Comparison of ENCODE assay signal across 24 cellular contexts in the genomic region with DNA sequence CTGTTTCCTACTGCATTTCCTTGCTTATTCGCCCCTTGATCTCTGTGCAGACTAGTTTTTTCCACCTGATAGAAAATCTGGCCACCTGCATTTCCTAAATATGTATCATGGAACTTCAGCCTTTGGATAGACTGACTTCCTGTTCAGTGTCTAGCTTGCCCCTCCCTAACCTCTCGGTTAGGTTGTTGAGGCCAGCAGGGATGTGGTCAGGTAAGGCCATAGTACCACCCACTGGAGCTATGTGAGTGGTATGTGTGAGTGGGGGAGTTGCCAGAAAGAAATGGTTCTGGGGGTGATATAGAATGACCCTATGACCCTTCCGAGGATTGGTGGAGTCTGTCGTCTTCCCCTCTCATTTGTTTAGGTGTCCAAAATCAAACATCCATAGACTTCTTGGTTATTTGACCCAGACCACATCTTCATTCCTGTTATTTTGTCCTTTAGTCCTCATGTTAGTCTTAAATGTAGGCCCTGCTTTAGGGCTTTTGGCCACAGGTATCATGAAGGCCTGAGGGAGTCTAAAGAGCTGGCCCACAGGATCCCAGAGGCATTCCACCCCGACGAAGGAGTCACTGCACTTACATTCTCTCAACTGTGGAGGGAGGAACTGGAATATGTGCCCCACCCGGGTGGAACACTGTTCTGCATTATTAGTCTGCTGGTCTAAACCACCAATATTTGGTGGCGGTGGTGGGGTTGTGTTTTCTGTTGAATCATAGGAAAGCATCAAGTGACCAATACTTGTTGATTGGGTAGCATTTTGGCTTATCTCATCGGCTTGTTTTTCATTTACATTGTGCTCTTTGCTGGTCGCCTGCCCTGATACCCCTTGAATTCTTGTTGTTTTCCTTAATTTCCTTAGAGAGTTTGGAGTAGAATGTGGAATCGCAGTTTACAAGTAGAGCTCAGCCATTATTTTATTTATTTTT. TPM values are rescaled to one million over a fixed set of nuclear protein-coding genes. Genes with fewer than 3 reads are reported as not detected.
A peak's percentile ranks its signal among the peaks of the same experiment; 100 is the strongest.
DNase-seq lines count a peak whose midpoint lies in the region; ATAC-seq, FAIRE-seq and TF ChIP-seq lines count a peak whose summit lies in the region.
"Had no signal": no experiment of that assay in that cellular context is flagged by ENCODE, and none has a peak within 500 bp of the region (broad histone marks: within the 10 kb centered on the region; RNA-seq: fewer than 3 reads in every experiment).

No MANE protein-coding gene starts in this region.

- H3K4ac ChIP-seq in trophoblast cell (ENCODE audit: low read depth, low read length) = peak overlapping the region; percentile 44

- intact Hi-C loops in activated CD4-positive, alpha-beta T cell treated with anti-CD3 and anti-CD28 coated beads, Interleukin-2, amount 10 ng/mL, durations not matched to agents 24 days and 14 days (cut with micrococcal nuclease) = no loop called here
- intact Hi-C loops in K562 (cut with micrococcal nuclease) = no loop called here
- intact Hi-C loops in ovary (cut with DNase I) = no loop called here

- H3K14ac ChIP-seq in trophoblast cell (ENCODE audit: low read length) = no peak overlapping the region

- TF ChIP-seq EP300 in K562 (IDR thresholded peaks at IDR 0.05; ENCODE audit: low read length) = no peak
- TF ChIP-seq EP300 in ovary (IDR thresholded peaks at IDR 0.05) = no peak

- ATAC-seq in K562 (peak; percentile 44), HG02798 (IDR thresholded peaks at IDR 0.05; ENCODE audit: poor library complexity, unreplicated experiment) (no peak)
- ATAC-seq: PC-3; stimulated activated memory B cell treated with anti-CD40 and anti-IgM and Interleukin-4, amounts not matched to agents 10 μg/mL and 1 μg/mL and 100 μg/mL, for 72 hours had no signal

- no peak for FAIRE-seq in K562 (lab: Jason Lieb, UNC)
- FAIRE-seq: A204.1 had no signal

- TF ChIP-seq POLR2A in K562 (conservative IDR thresholded peaks at IDR 0.05) (no peak), ovary (IDR thresholded peaks at IDR 0.05) (no peak)

- H3K27me3 ChIP-seq in K562 (ENCODE audit: control insufficient read depth in 2 of 2, insufficient read depth in 2 of 2, low read length in 2 of 2) (no peaks in the 10 kb centered on the region), trophoblast cell (ENCODE audit: insufficient read depth, low read length) (no peaks in the 10 kb centered on the region), ovary (no peaks in the 10 kb centered on the region)
- H3K27me3 ChIP-seq: brain microvascular endothelial cell, transverse colon had no signal

- no peak overlapping the region for H3K27ac ChIP-seq in K562 (ENCODE audit: extremely low read depth, low read depth, low read length)
- no peak overlapping the region for H3K27ac ChIP-seq in trophoblast cell (ENCODE audit: low read depth, low read length)
- H3K27ac ChIP-seq in ovary = no peak overlapping the region
- H3K27ac ChIP-seq: brain microvascular endothelial cell, coronary artery, KMS-11, lower lobe of right lung, SK-N-MC, transverse colon had no signal

- H3K79me2 ChIP-seq in K562 (ENCODE audit: control insufficient read depth, insufficient read depth, low read length) = peaks cover 99% of the 10 kb centered on the region
- H3K79me2 ChIP-seq in trophoblast cell (ENCODE audit: control insufficient read depth, insufficient read depth, low read length, poor library complexity) = peaks cover 2% of the 10 kb centered on the region

- H2BK12ac ChIP-seq in trophoblast cell (ENCODE audit: low read length) = no peak overlapping the region

- H3K79me1 ChIP-seq in trophoblast cell (ENCODE audit: low read length) = no peaks in the 10 kb centered on the region

- H3K9me3 Mint-ChIP-seq in activated CD4-positive, alpha-beta T cell treated with anti-CD3 and anti-CD28 coated beads, Interleukin-2, amount 10 ng/mL, durations not matched to agents 24 days and 14 days = no peaks in the 10 kb centered on the region
- H3K9me3 Mint-ChIP-seq: stimulated activated memory B cell treated with anti-CD40 and anti-IgM and Interleukin-4, amounts not matched to agents 10 μg/mL and 1 μg/mL and 100 μg/mL, for 72 hours had no signal

- H3K4me3 ChIP-seq in K562 (no peak overlapping the region), trophoblast cell (ENCODE audit: low read depth, low read length) (no peak overlapping the region), ovary (no peak overlapping the region)
- H3K4me3 ChIP-seq: coronary artery, lower lobe of right lung, SK-N-MC, transverse colon had no signal

- no peak overlapping the region for H4K8ac ChIP-seq in trophoblast cell (ENCODE audit: low read depth, low read length)

- H3K27me3 Mint-ChIP-seq in activated CD4-positive, alpha-beta T cell treated with anti-CD3 and anti-CD28 coated beads, Interleukin-2, amount 10 ng/mL, durations not matched to agents 24 days and 14 days = no peaks in the 10 kb centered on the region
- H3K27me3 Mint-ChIP-seq: stimulated activated memory B cell treated with anti-CD40 and anti-IgM and Interleukin-4, amounts not matched to agents 10 μg/mL and 1 μg/mL and 100 μg/mL, for 72 hours had no signal

- H4K12ac ChIP-seq in trophoblast cell (ENCODE audit: low read depth, low read length) = no peak overlapping the region

- no peak overlapping the region for H3K18ac ChIP-seq in trophoblast cell (ENCODE audit: low read length)

- in situ Hi-C loops in K562 (cut with MboI) = no loop called here

- CTCF ChIA-PET in K562 (lab: Yijun Ruan, JAX; ENCODE audit: low intra/inter-chr PET ratio) = no interaction called here

- TF ChIP-seq CTCF in K562 (IDR thresholded peaks at IDR 0.05 in 2 of 3, conservative IDR thresholded peaks at IDR 0.05 in 1 of 3; ENCODE audit: insufficient read depth in 2 of 3, low read depth in 1 of 3, low read length in 3 of 3) (no peak), ovary (IDR thresholded peaks at IDR 0.05) (no peak)

- H2BK120ac ChIP-seq in trophoblast cell (ENCODE audit: insufficient read depth, low read length, poor library complexity) = no peak overlapping the region

- H3K27ac Mint-ChIP-seq in activated CD4-positive, alpha-beta T cell treated with anti-CD3 and anti-CD28 coated beads, Interleukin-2, amount 10 ng/mL, durations not matched to agents 24 days and 14 days = peak overlapping the region; percentile 77
- H3K27ac Mint-ChIP-seq: stimulated activated memory B cell treated with anti-CD40 and anti-IgM and Interleukin-4, amounts not matched to agents 10 μg/mL and 1 μg/mL and 100 μg/mL, for 72 hours had no signal

- H3K4me1 ChIP-seq in K562 (replicated peaks in 1 of 2; ENCODE audit: control insufficient read depth in 2 of 2, insufficient read depth in 2 of 2, low read length in 2 of 2) (peaks cover 4 to 37% of the 10 kb centered on the region in 2 experiments; a peak in 3 of 5 replicates), trophoblast cell (ENCODE audit: control insufficient read depth in 1 of 2, insufficient read depth in 2 of 2, low read length in 2 of 2) (peaks cover 3 to 6% of the 10 kb centered on the region in 2 experiments), ovary (ENCODE audit: insufficient read depth) (peaks cover 11% of the 10 kb centered on the region)

- no peak overlapping the region for H3K4me3 Mint-ChIP-seq in activated CD4-positive, alpha-beta T cell treated with anti-CD3 and anti-CD28 coated beads, Interleukin-2, amount 10 ng/mL, durations not matched to agents 24 days and 14 days
- H3K4me3 Mint-ChIP-seq: stimulated activated memory B cell treated with anti-CD40 and anti-IgM and Interleukin-4, amounts not matched to agents 10 μg/mL and 1 μg/mL and 100 μg/mL, for 72 hours had no signal

- H3K9ac ChIP-seq in K562 (ENCODE audit: insufficient read depth in 1 of 2, low read depth in 2 of 2, low read length in 2 of 2) (no peak overlapping the region; a peak in 1 of 4 replicates), trophoblast cell (ENCODE audit: low read length) (no peak overlapping the region)
- H3K9ac ChIP-seq: KMS-11 had no signal

- peaks cover 70% of the 10 kb centered on the region for H3K4me1 Mint-ChIP-seq in activated CD4-positive, alpha-beta T cell treated with anti-CD3 and anti-CD28 coated beads, Interleukin-2, amount 10 ng/mL, durations not matched to agents 24 days and 14 days

- DNase-seq in activated CD4-positive, alpha-beta T cell treated with anti-CD3 and anti-CD28 coated beads, Interleukin-2, amount 10 ng/mL, durations not matched to agents 24 days and 14 days = peak; percentile 55
- DNase-seq in activated CD4-positive, alpha-beta T cell treated with anti-CD3 and anti-CD28 coated beads, Interleukin-2, amount 50 U/mL, for 48 hours = no peak
- DNase-seq in NCI-H226 (peak; percentile 62), K562 (ENCODE audit: extremely low read depth in 1 of 4, low spot score in 3 of 4) (peak in 1 of 4 experiments; percentile 27), trophoblast cell (peak; percentile 54 to 58), NCI-H510A (lab: John Stamatoyannopoulos, UW) (no peak), ovary (no peak)
- DNase-seq: brain microvascular endothelial cell; C1 segment of cervical spinal cord; DMS79 treated with DMSO at 0.1 percent for 48 hours; erythroblast; GOT3; lower lobe of right lung; NCI-H1092; NCI-H774; PC-3; stimulated activated CD4-positive, alpha-beta T cell treated with anti-CD3 and anti-CD28 coated beads, Interleukin-12 subunit alpha, Interleukin-12 subunit beta, amount 100 ng/mL, for 4 hours; transverse colon had no signal

- peaks cover 12% of the 10 kb centered on the region for H4K20me1 ChIP-seq in K562 (replicated peaks; ENCODE audit: control insufficient read depth, insufficient read depth, low read length)

- H4K91ac ChIP-seq in trophoblast cell (ENCODE audit: low read depth, low read length) = no peak overlapping the region

- POLR2A ChIA-PET in K562 (lab: Yijun Ruan, JAX) = interaction anchor here (0.6 kb wide), 1 partner anchor 43 kb away, joined by 3 read pairs; no protein-coding TSS in a partner anchor

- no peak overlapping the region for H2AK5ac ChIP-seq in trophoblast cell (ENCODE audit: low read length)

- peaks cover 45% of the 10 kb centered on the region for H3K36me3 Mint-ChIP-seq in activated CD4-positive, alpha-beta T cell treated with anti-CD3 and anti-CD28 coated beads, Interleukin-2, amount 10 ng/mL, durations not matched to agents 24 days and 14 days (ENCODE audit: low read depth)

- H3K4me2 ChIP-seq in K562 (ENCODE audit: insufficient read depth, low read length) (no peak overlapping the region), trophoblast cell (ENCODE audit: low read length) (no peak overlapping the region)
- H3K4me2 ChIP-seq: KMS-11 had no signal

- 45% methylated on average over 11 of the region's 11 CpGs for WGBS in K562 (ENCODE audit: insufficient coverage, low coverage, missing lambda C conversion rate)
- no CpG with 5 or more reads among the region's 11 CpGs for WGBS in trophoblast cell (ENCODE audit: extremely low coverage, insufficient coverage, insufficient read length)
- 92 to 95% (median 94%) methylated on average over 11 of the region's 11 CpGs for WGBS in ovary, 3 donors

- H3K9me1 ChIP-seq in K562 (ENCODE audit: control insufficient read depth, insufficient read depth, low read length) = no peaks in the 10 kb centered on the region

- no TSS peak for BruUV-seq in K562 (replicated peaks; lab: Mats Ljungman, UMichigan)

- no peak overlapping the region for H3K23ac ChIP-seq in trophoblast cell (ENCODE audit: low read length)

- H3K36me3 ChIP-seq in K562 (ENCODE audit: control insufficient read depth, insufficient read depth, low read length) = peaks cover 34% of the 10 kb centered on the region; the same call in 2 of the 3 replicates
- H3K36me3 ChIP-seq in trophoblast cell (ENCODE audit: control insufficient read depth in 1 of 2, insufficient read depth in 2 of 2, low read length in 2 of 2) = no peaks in the 10 kb centered on the region
- no peaks in the 10 kb centered on the region for H3K36me3 ChIP-seq in ovary
- H3K36me3 ChIP-seq: brain microvascular endothelial cell, lower lobe of right lung, transverse colon had no signal

- H3K9me3 ChIP-seq in K562 (replicated peaks; ENCODE audit: control insufficient read depth, insufficient read depth, low read depth, low read length) (no peaks in the 10 kb centered on the region), trophoblast cell (ENCODE audit: insufficient read depth, low read depth, low read length) (no peaks in the 10 kb centered on the region), ovary (no peaks in the 10 kb centered on the region)
- H3K9me3 ChIP-seq: lower lobe of right lung, transverse colon had no signal

- H2BK5ac ChIP-seq in trophoblast cell (ENCODE audit: low read depth, low read length, poor library complexity) = no peak overlapping the region

- no peak overlapping the region for H2AFZ ChIP-seq in K562 (ENCODE audit: low read depth, low read length)
- no peak overlapping the region for H2AFZ ChIP-seq in trophoblast cell (ENCODE audit: insufficient read depth, low read length, poor library complexity)

- TF ChIP-seq RAD21 in K562 (CRISPR knock-in tag; conservative IDR thresholded peaks at IDR 0.05 in 1 of 2, IDR thresholded peaks at IDR 0.05 in 1 of 2) = no peak

RNA-seq across cellular contexts. Expression of gene CAB39, which starts 21.9 kb away (rescaled TPM):
- 166 and 168 TPM in 2 replicates for total RNA-seq in activated CD4-positive, alpha-beta T cell treated with anti-CD3 and anti-CD28 coated beads, Interleukin-2, amount 10 ng/mL, durations not matched to agents 24 days and 14 days
- 40.4 and 84.2 TPM in 2 replicates for total RNA-seq in K562 (2011; cell fraction: chromatin; rRNA removed; ENCODE audit: low replicate concordance)
- total RNA-seq in K562 (2011; cell fraction: nucleolus; rRNA removed) = 26.8 and 29.9 TPM in 2 replicates
- total RNA-seq in K562 (2011; cell fraction: nucleoplasm; rRNA removed) = 50.8 and 86.8 TPM in 2 replicates
- total RNA-seq in K562 (2014; rRNA removed) = 48.3 and 52.6 TPM in 2 replicates
- total RNA-seq in K562 (2014; rRNA removed; fragmentation: Illumina TruSeq; extraction: Trizol) = 70.6 and 78.4 TPM in 2 replicates
- total RNA-seq in K562 (2015; rRNA removed; fragmentation: Illumina TruSeq; extraction: Trizol) = 91.8 and 94.4 TPM in 2 replicates
- 70.4 and 74.7 TPM in 2 replicates for total RNA-seq in K562 (2021)
- polyA plus RNA-seq in K562 (2011; rRNA removed) = 62.8 and 85.9 TPM in 2 replicates
- polyA plus RNA-seq in K562 (2011; cell fraction: cytosol; rRNA removed) = 21.4 and 31.9 TPM in 2 replicates
- polyA plus RNA-seq in K562 (2011; cell fraction: nucleus; rRNA removed) = 30.5 and 39.5 TPM in 2 replicates
- polyA plus RNA-seq in K562 (2012) = 51.1 and 51.6 TPM in 2 replicates
- 66.0 and 70.1 TPM in 2 replicates for polyA plus RNA-seq in K562 (2014; fragmentation: Illumina TruSeq; extraction: Trizol)
- polyA plus RNA-seq in K562 (2014; fragmentation: Nextera tagmentation; extraction: Ambion mirVana) = 10 to 100 TPM; 27.2 to 37.4 TPM
- 51.8 and 52.8 TPM in 2 replicates for polyA plus RNA-seq in K562 (2014; rRNA removed)
- 113 and 122 TPM in 2 replicates for polyA minus RNA-seq in K562 (2011; rRNA and poly(A)+ RNA removed)
- 46.9 and 70.5 TPM in 2 replicates for polyA minus RNA-seq in K562 (2011; cell fraction: cytosol; rRNA and poly(A)+ RNA removed)
- polyA minus RNA-seq in K562 (2011; cell fraction: nucleus; rRNA and poly(A)+ RNA removed) = 28.0 and 46.1 TPM in 2 replicates
- 43.9 and 44.8 TPM in 2 replicates for polyA plus RNA-seq in trophoblast cell (2013)
- 10 to 100 TPM; 39.6 to 64.4 (median 52.0) TPM for total RNA-seq in ovary
- 10 to 100 TPM; 24.8 to 42.7 TPM for polyA plus RNA-seq in ovary

Comparison
In these comparisons a context has a peak if more than half of its experiments do, and no peak if none do; other contexts are left out.
1. DNase-seq: peak in activated CD4-positive, alpha-beta T cell treated with anti-CD3 and anti-CD28 coated beads, Interleukin-2, amount 10 ng/mL, durations not matched to agents 24 days and 14 days (single experiment), NCI-H226 (single experiment) and trophoblast cell (2 of 2); none in activated CD4-positive, alpha-beta T cell treated with anti-CD3 and anti-CD28 coated beads, Interleukin-2, amount 50 U/mL, for 48 hours (0 of 2), NCI-H510A (single experiment) and ovary (0 of 5).